In genomic region chr5:36778336-36778735, GRCh38 we compare ENCODE assay signal across 17 cellular contexts.
"Had no signal": no experiment of that assay in that cellular context is flagged by ENCODE, and none has a peak within 500 bp of the region (broad histone marks: within the 10 kb centered on the region; RNA-seq: fewer than 3 reads in every experiment).

No MANE protein-coding gene starts in this region.

- H3K36me3 ChIP-seq: gastrocnemius medialis, heart right ventricle, stomach, thoracic aorta, transverse colon had no signal

- ATAC-seq: esophagus mucosa, gastrocnemius medialis, heart right ventricle, left lobe of liver, natural killer cell had no signal

- H3K4me1 ChIP-seq: stomach had no signal

- FAIRE-seq: endometrium, small intestine had no signal

- H3K4me3 ChIP-seq: gastrocnemius medialis, heart right ventricle, stomach, thoracic aorta, transverse colon had no signal

- H3K27me3 ChIP-seq: gastrocnemius medialis, stomach, transverse colon had no signal

- H3K27ac ChIP-seq: gastrocnemius medialis, heart right ventricle, stomach, thoracic aorta, transverse colon had no signal

- H3K9me3 ChIP-seq: gastrocnemius medialis, thoracic aorta, transverse colon had no signal

- DNase-seq: effector memory CD4-positive, alpha-beta T cell; gastrocnemius medialis; heart right ventricle; hypothalamus; islet precursor cell; natural killer cell; posterior cingulate gyrus; small intestine; stimulated activated CD4-positive, alpha-beta T cell treated with anti-CD3 and anti-CD28 coated beads, Interleukin-12 subunit alpha, Interleukin-12 subunit beta, amount 100 ng/mL, for 4 hours; stimulated activated naive CD4-positive, alpha-beta T cell; stomach; substantia nigra; transverse colon had no signal
